Comparison of ENCODE assay signal across 9 cellular contexts in the genomic region with DNA sequence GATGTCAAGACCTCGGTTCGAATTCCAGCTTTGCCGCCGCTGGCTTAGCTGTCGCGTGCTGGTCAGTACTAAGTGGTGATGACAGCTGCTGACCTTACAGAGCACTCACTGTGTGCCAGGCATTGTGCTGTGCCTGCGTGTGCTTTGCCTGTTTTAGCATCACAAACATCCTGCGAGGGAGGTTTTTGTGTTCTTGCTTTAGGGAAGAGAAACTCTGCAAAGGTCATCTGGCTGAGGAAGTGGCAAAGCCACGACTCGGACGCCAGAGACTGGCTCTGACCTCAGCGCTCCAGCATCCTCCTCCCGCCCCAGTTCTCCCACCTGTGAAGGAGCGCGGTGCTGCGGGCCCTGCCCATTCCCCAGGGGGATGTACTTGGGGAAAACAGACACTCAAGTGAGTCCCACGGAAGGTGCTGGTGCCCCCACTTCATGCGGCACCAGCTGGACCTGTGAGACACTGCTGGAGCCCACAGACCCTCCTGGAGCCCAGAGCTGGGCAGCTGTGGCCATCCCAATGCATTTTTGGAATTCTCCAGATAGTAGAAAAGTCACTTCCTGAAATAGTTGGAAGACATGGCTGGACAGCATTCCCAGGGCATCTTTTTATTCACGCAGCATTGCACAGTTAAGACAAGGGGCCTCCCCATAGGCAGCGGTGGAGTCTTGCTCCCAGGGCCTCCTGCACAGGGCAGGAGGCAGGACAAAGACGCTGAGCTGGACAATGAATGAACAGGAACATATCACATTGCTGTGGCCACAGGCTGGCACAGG. TPM values are rescaled to one million over a fixed set of nuclear protein-coding genes. Genes with fewer than 3 reads are reported as not detected.
DNase-seq lines count a peak whose midpoint lies in the region; ATAC-seq and TF ChIP-seq lines count a peak whose summit lies in the region.
"Had no signal": no experiment of that assay in that cellular context is flagged by ENCODE, and none has a peak within 500 bp of the region (broad histone marks: within the 10 kb centered on the region; RNA-seq: fewer than 3 reads in every experiment).

No MANE protein-coding gene starts in this region.

- no peaks in the 10 kb centered on the region for H3K9me3 ChIP-seq in skeletal muscle satellite cell (replicated peaks; ENCODE audit: low read length)
- H3K9me3 ChIP-seq: body of pancreas had no signal

- H3K4me1 ChIP-seq in GM23338 (ENCODE audit: insufficient read depth) (peaks cover 19% of the 10 kb centered on the region), skeletal muscle satellite cell (ENCODE audit: control insufficient read depth, insufficient read depth, low read length) (peaks cover 69% of the 10 kb centered on the region)

- H3K36me3 Mint-ChIP-seq in GM23338 (ENCODE audit: low read depth) (no peaks in the 10 kb centered on the region), glutamatergic neuron (ENCODE audit: unreplicated experiment) (no peaks in the 10 kb centered on the region)
- no peaks in the 10 kb centered on the region for H3K36me3 Mint-ChIP-seq in activated CD8-positive, alpha-beta T cell treated with anti-CD3 and anti-CD28 coated beads for 36 hours (ENCODE audit: low read depth)
- H3K36me3 Mint-ChIP-seq in activated naive CD4-positive, alpha-beta T cell treated with anti-CD3 and anti-CD28 coated beads, Interleukin-2, amount 10 ng/mL, durations not matched to agents 7 days and 5 days: peaks cover 2% of the 10 kb centered on the region

- no peaks in the 10 kb centered on the region for H4K20me1 ChIP-seq in GM23338 (replicated peaks; ENCODE audit: insufficient read depth)

- no peak overlapping the region for H3K27ac ChIP-seq in GM23338 (ENCODE audit: low read depth)

- H2AFZ ChIP-seq in GM23338: peak overlapping the region; percentile 63

- H3K36me3 ChIP-seq in GM06990 (ENCODE audit: control insufficient read depth, insufficient read depth, low read length) (no peaks in the 10 kb centered on the region), GM23338 (ENCODE audit: insufficient read depth) (no peaks in the 10 kb centered on the region), skeletal muscle satellite cell (ENCODE audit: insufficient read depth, low read length) (no peaks in the 10 kb centered on the region)

- H3K27me3 ChIP-seq in GM06990 (replicated peaks; ENCODE audit: control insufficient read depth, insufficient read depth, low read length) (no peaks in the 10 kb centered on the region; the same call in 1 of the 2 replicates), GM23338 (ENCODE audit: insufficient read depth) (no peaks in the 10 kb centered on the region), skeletal muscle satellite cell (ENCODE audit: control insufficient read depth, insufficient read depth, low read length) (peaks cover 2% of the 10 kb centered on the region)
- H3K27me3 ChIP-seq: body of pancreas had no signal

- TF ChIP-seq CTCF in GM06990 (IDR thresholded peaks at IDR 0.05; ENCODE audit: insufficient read depth, low read length, poor library complexity, severe bottlenecking): no peak
- TF ChIP-seq CTCF in GM23338 (conservative IDR thresholded peaks at IDR 0.05; ENCODE audit: low read depth in 2 of 2): no peak
- TF ChIP-seq CTCF in glutamatergic neuron (IDR thresholded peaks at IDR 0.05; ENCODE audit: partially characterized antibody, unreplicated experiment): no peak
- TF ChIP-seq CTCF in activated CD8-positive, alpha-beta T cell treated with anti-CD3 and anti-CD28 coated beads for 36 hours (IDR thresholded peaks at IDR 0.05): no peak

- no peaks in the 10 kb centered on the region for H3K9me2 ChIP-seq in GM23338 (ENCODE audit: insufficient read depth)

- no peak overlapping the region for H3K4me3 ChIP-seq in GM06990 (replicated peaks; ENCODE audit: low read depth, low read length)
- H3K4me3 ChIP-seq in GM23338: no peak overlapping the region
- H3K4me3 ChIP-seq in skeletal muscle satellite cell (ENCODE audit: low read length): peak overlapping the region; percentile 38
- H3K4me3 ChIP-seq: body of pancreas had no signal

- no peaks in the 10 kb centered on the region for H3K79me2 ChIP-seq in GM23338 (replicated peaks; ENCODE audit: insufficient read depth)

- peak; percentile 47 for ATAC-seq in GM23338
- ATAC-seq in activated CD8-positive, alpha-beta T cell treated with anti-CD3 and anti-CD28 coated beads for 36 hours: no peak
- ATAC-seq: body of pancreas had no signal

- DNase-seq in GM06990 (ENCODE audit: extremely low read depth, insufficient read length): peak; percentile 78
- no peak for DNase-seq in GM23338 (ENCODE audit: low spot score)
- peak; percentile 65 for DNase-seq in NOMO-1 treated with DMSO at 0.1 percent for 48 hours (lab: John Stamatoyannopoulos, UW; ENCODE audit: unreplicated experiment)
- DNase-seq in glutamatergic neuron: no peak
- no peak for DNase-seq in activated CD4-positive, alpha-beta T cell treated with anti-CD3 and anti-CD28 coated beads for 4 hours
- no peak for DNase-seq in activated CD8-positive, alpha-beta T cell treated with anti-CD3 and anti-CD28 coated beads for 36 hours
- no peak for DNase-seq in activated naive CD4-positive, alpha-beta T cell treated with anti-CD3 and anti-CD28 coated beads, Interleukin-2, amount 10 ng/mL, durations not matched to agents 7 days and 5 days

- no peak overlapping the region for H3K4me2 ChIP-seq in GM23338
- H3K4me2 ChIP-seq in skeletal muscle satellite cell (ENCODE audit: low read length): peak overlapping the region; percentile 56

- H3K4me3 Mint-ChIP-seq in GM23338 (no peak overlapping the region), glutamatergic neuron (ENCODE audit: unreplicated experiment) (no peak overlapping the region)
- H3K4me3 Mint-ChIP-seq in activated CD8-positive, alpha-beta T cell treated with anti-CD3 and anti-CD28 coated beads for 36 hours: no peak overlapping the region
- no peak overlapping the region for H3K4me3 Mint-ChIP-seq in activated naive CD4-positive, alpha-beta T cell treated with anti-CD3 and anti-CD28 coated beads, Interleukin-2, amount 10 ng/mL, durations not matched to agents 7 days and 5 days

- intact Hi-C loops in activated CD8-positive, alpha-beta T cell treated with anti-CD3 and anti-CD28 coated beads for 36 hours (cut with micrococcal nuclease): no loop called here

- H3K27me3 Mint-ChIP-seq in GM23338 (ENCODE audit: insufficient read depth, low read depth, poor library complexity) (peaks cover 4% of the 10 kb centered on the region), glutamatergic neuron (ENCODE audit: unreplicated experiment) (peaks cover 3% of the 10 kb centered on the region)
- no peaks in the 10 kb centered on the region for H3K27me3 Mint-ChIP-seq in activated CD8-positive, alpha-beta T cell treated with anti-CD3 and anti-CD28 coated beads for 36 hours
- peaks cover 41% of the 10 kb centered on the region for H3K27me3 Mint-ChIP-seq in activated naive CD4-positive, alpha-beta T cell treated with anti-CD3 and anti-CD28 coated beads, Interleukin-2, amount 10 ng/mL, durations not matched to agents 7 days and 5 days

- no peaks in the 10 kb centered on the region for H3F3A ChIP-seq in GM23338 (replicated peaks; ENCODE audit: low read depth)

- POLR2A ChIA-PET in activated CD8-positive, alpha-beta T cell treated with anti-CD3 and anti-CD28 coated beads for 36 hours (lab: Charles Lee): interaction anchor here (0.8 to 4.4 kb wide), 3 partner anchors 20 to 27 kb away, joined by 5 to 33 read pairs (median 10); partner anchors contain the start of gene HERPUD1

- H3K27ac Mint-ChIP-seq in GM23338 (no peak overlapping the region), glutamatergic neuron (ENCODE audit: unreplicated experiment) (peak overlapping the region; percentile 31)
- no peak overlapping the region for H3K27ac Mint-ChIP-seq in activated CD8-positive, alpha-beta T cell treated with anti-CD3 and anti-CD28 coated beads for 36 hours
- no peak overlapping the region for H3K27ac Mint-ChIP-seq in activated naive CD4-positive, alpha-beta T cell treated with anti-CD3 and anti-CD28 coated beads, Interleukin-2, amount 10 ng/mL, durations not matched to agents 7 days and 5 days

- CTCF ChIA-PET in activated CD8-positive, alpha-beta T cell treated with anti-CD3 and anti-CD28 coated beads for 36 hours (lab: Charles Lee): interaction anchor here (1.2 to 2.7 kb wide), 4 partner anchors 9 to 172 kb away, joined by 3 to 14 read pairs (median 4); no protein-coding TSS in a partner anchor
- CTCF ChIA-PET in activated naive CD4-positive, alpha-beta T cell treated with anti-CD3 and anti-CD28 coated beads, Interleukin-2, amount 10 ng/mL, durations not matched to agents 7 days and 5 days (lab: Charles Lee): no interaction called here

- H3K9ac ChIP-seq in skeletal muscle satellite cell (ENCODE audit: low read depth, low read length): peak overlapping the region; percentile 71

- H3K9me3 Mint-ChIP-seq in GM23338 (peaks cover 3% of the 10 kb centered on the region; the same call in 1 of the 3 replicates), glutamatergic neuron (ENCODE audit: unreplicated experiment) (no peaks in the 10 kb centered on the region)
- no peaks in the 10 kb centered on the region for H3K9me3 Mint-ChIP-seq in activated CD8-positive, alpha-beta T cell treated with anti-CD3 and anti-CD28 coated beads for 36 hours
- no peaks in the 10 kb centered on the region for H3K9me3 Mint-ChIP-seq in activated naive CD4-positive, alpha-beta T cell treated with anti-CD3 and anti-CD28 coated beads, Interleukin-2, amount 10 ng/mL, durations not matched to agents 7 days and 5 days

- peaks cover 40% of the 10 kb centered on the region for H3K4me1 Mint-ChIP-seq in GM23338
- no peaks in the 10 kb centered on the region for H3K4me1 Mint-ChIP-seq in glutamatergic neuron (ENCODE audit: low read depth, unreplicated experiment)
- peaks cover 34% of the 10 kb centered on the region for H3K4me1 Mint-ChIP-seq in activated CD8-positive, alpha-beta T cell treated with anti-CD3 and anti-CD28 coated beads for 36 hours (ENCODE audit: low read depth)
- peaks cover 35% of the 10 kb centered on the region for H3K4me1 Mint-ChIP-seq in activated naive CD4-positive, alpha-beta T cell treated with anti-CD3 and anti-CD28 coated beads, Interleukin-2, amount 10 ng/mL, durations not matched to agents 7 days and 5 days

RNA-seq across cellular contexts. Expression of gene HERPUD1, which starts 20.0 kb away (rescaled TPM):
- total RNA-seq in GM23338 (2014; rRNA removed; shearing (Covaris generic)): 42.7 and 44.1 TPM in 2 replicates
- 33.6 and 41.1 TPM in 2 replicates for polyA plus RNA-seq in GM23338 (2016; fragmentation: Nextera tagmentation; extraction: Ambion mirVana)
- total RNA-seq in glutamatergic neuron (ENCODE audit: unreplicated experiment): 160 TPM
- total RNA-seq in skeletal muscle satellite cell (2012; rRNA removed): 79.1 and 110 TPM in 2 replicates
- 100 to 1,000 TPM; 142 to 150 TPM for total RNA-seq in activated CD8-positive, alpha-beta T cell treated with anti-CD3 and anti-CD28 coated beads for 36 hours

RNA-seq across cellular contexts. Expression of gene SLC12A3, which starts 46.9 kb away (rescaled TPM):
- total RNA-seq in GM23338 (2014; rRNA removed; shearing (Covaris generic)): not detected in 2 replicates
- polyA plus RNA-seq in GM23338 (2016; fragmentation: Nextera tagmentation; extraction: Ambion mirVana): not detected in 2 replicates
- total RNA-seq in glutamatergic neuron (ENCODE audit: unreplicated experiment): not detected
- total RNA-seq in skeletal muscle satellite cell (2012; rRNA removed): not detected in 2 replicates
- not detected for total RNA-seq in activated CD8-positive, alpha-beta T cell treated with anti-CD3 and anti-CD28 coated beads for 36 hours
- total RNA-seq: body of pancreas had no signal

RNA-seq across cellular contexts. Expression of gene CETP, which starts 49.8 kb away (rescaled TPM):
- total RNA-seq in GM23338 (2014; rRNA removed; shearing (Covaris generic)): not detected in 2 replicates
- 0.12 TPM in 1 of 2 replicates, not detected in the other for polyA plus RNA-seq in GM23338 (2016; fragmentation: Nextera tagmentation; extraction: Ambion mirVana)
- not detected for total RNA-seq in glutamatergic neuron (ENCODE audit: unreplicated experiment)
- not detected in 2 replicates for total RNA-seq in skeletal muscle satellite cell (2012; rRNA removed)
- not detected for total RNA-seq in activated CD8-positive, alpha-beta T cell treated with anti-CD3 and anti-CD28 coated beads for 36 hours

Comparison
In these comparisons a context has a peak if more than half of its experiments do, and no peak if none do; other contexts are left out.
1. DNase-seq: peak in GM06990 (single experiment) and NOMO-1 treated with DMSO at 0.1 percent for 48 hours (single experiment); none in GM23338 (single experiment), glutamatergic neuron (single experiment), activated CD4-positive, alpha-beta T cell treated with anti-CD3 and anti-CD28 coated beads for 4 hours (0 of 2), activated CD8-positive, alpha-beta T cell treated with anti-CD3 and anti-CD28 coated beads for 36 hours (single experiment) and activated naive CD4-positive, alpha-beta T cell treated with anti-CD3 and anti-CD28 coated beads, Interleukin-2, amount 10 ng/mL, durations not matched to agents 7 days and 5 days (single experiment).